In genomic region chr12:132257206-132257954, GRCh38 we compare ENCODE assay signal across 1 cellular context.
TF ChIP-seq lines count a peak whose summit lies in the region.

No MANE protein-coding gene starts in this region.

TF ChIP-seq in H1, 55 proteins besides CTCF, POLR2A, EP300 and RAD21:
- TF ChIP-seq GABPA (IDR thresholded peaks at IDR 0.05; ENCODE audit: borderline replicate concordance, insufficient read depth, low read length) (no peak), POU5F1 (IDR thresholded peaks at IDR 0.05; ENCODE audit: low read depth, low read length) (no peak), SP4 (IDR thresholded peaks at IDR 0.05; ENCODE audit: low read length) (no peak), KDM4A (IDR thresholded peaks at IDR 0.05; ENCODE audit: low read depth, low read length, severe bottlenecking) (no peak), NANOG (IDR thresholded peaks at IDR 0.05; ENCODE audit: insufficient read depth, low read depth, low read length, poor library complexity, severe bottlenecking) (no peak), ATF3 (IDR thresholded peaks at IDR 0.05; ENCODE audit: insufficient read depth, low read depth, low read length) (no peak), POLR2AphosphoS5 (IDR thresholded peaks at IDR 0.05; ENCODE audit: low read depth, low read length) (no peak), FOSL1 (IDR thresholded peaks at IDR 0.05; ENCODE audit: insufficient read depth, low read depth, low read length) (no peak), CEBPB (IDR thresholded peaks at IDR 0.05; ENCODE audit: low read depth, low read length) (no peak)
